ENCODE assay signal across 15 cellular contexts in the genomic region with DNA sequence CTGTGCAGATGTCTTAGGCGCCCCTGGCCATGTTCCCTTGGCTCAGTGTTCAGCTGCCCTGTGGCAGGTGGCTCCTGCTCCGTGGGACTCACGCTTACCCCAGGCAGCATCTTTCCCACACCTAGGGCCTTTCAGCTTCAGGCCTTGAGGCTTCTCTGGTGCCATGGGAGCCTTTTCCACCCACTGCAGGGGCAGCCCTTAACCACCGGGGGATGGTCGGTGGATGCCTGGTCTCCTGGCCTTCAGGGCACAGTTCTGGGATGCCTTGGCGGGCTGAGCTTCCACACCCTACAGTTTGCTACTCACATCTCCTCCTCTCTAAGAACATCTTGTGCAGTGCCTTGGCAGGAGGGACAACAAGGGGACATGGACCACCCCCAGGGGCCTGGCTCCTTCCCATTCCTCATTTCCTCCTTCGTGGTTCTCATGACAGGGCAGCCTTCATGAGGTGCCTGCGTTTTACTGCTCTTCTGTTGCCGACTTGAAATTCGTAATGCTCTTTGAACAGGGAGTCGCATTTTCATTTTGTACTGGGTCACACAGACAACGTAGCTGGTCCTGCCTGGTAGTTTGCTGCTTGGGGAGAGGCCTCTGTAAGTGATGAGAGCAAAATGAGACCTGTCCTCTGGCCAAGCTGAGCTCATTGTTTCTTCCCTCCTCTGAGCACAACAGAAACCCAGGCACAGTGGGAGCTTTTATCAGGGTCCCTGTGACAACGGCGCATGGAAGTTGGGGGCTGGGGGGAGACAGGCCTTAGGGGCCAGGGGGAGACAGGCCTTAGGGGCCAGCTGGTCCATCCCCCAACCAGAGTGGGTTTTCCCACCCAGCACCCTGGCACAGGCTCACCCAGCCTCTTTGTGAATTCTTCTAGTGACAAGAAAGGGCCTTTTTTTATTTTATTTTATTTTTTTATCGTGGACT.
DNase-seq lines count a peak whose midpoint lies in the region; ATAC-seq lines count a peak whose summit lies in the region.
"Had no signal": no experiment of that assay in that cellular context is flagged by ENCODE, and none has a peak within 500 bp of the region (broad histone marks: within the 10 kb centered on the region; RNA-seq: fewer than 3 reads in every experiment).

No MANE protein-coding gene starts in this region.

- H3K36me3 Mint-ChIP-seq in activated naive CD8-positive, alpha-beta T cell: no peaks in the 10 kb centered on the region
- H3K36me3 Mint-ChIP-seq in activated naive CD8-positive, alpha-beta T cell treated with anti-CD3 and anti-CD28 coated beads, Interleukin-2, amount 50 U/mL, for 24 hours (ENCODE audit: low read depth): no peaks in the 10 kb centered on the region
- no peaks in the 10 kb centered on the region for H3K36me3 Mint-ChIP-seq in memory B cell

- H3K9me3 Mint-ChIP-seq in activated naive CD8-positive, alpha-beta T cell (ENCODE audit: low read depth): no peaks in the 10 kb centered on the region
- H3K9me3 Mint-ChIP-seq in activated naive CD8-positive, alpha-beta T cell treated with anti-CD3 and anti-CD28 coated beads, Interleukin-2, amount 50 U/mL, for 24 hours: no peaks in the 10 kb centered on the region
- H3K9me3 Mint-ChIP-seq in memory B cell: no peaks in the 10 kb centered on the region
- H3K9me3 Mint-ChIP-seq: HFFc6; stimulated activated naive CD8-positive, alpha-beta T cell treated with anti-CD3 and anti-CD28 coated beads, Interleukin-15, Interleukin-2, amounts not matched to agents 100 ng/mL and 50 ng/mL, for 24 hours had no signal

- H3K4me3 Mint-ChIP-seq in activated naive CD8-positive, alpha-beta T cell: peak overlapping the region; percentile 45
- H3K4me3 Mint-ChIP-seq in activated naive CD8-positive, alpha-beta T cell treated with anti-CD3 and anti-CD28 coated beads, Interleukin-2, amount 50 U/mL, for 24 hours: no peak overlapping the region
- no peak overlapping the region for H3K4me3 Mint-ChIP-seq in memory B cell
- H3K4me3 Mint-ChIP-seq: HFFc6 had no signal

- peaks cover 35% of the 10 kb centered on the region for H3K4me1 Mint-ChIP-seq in activated naive CD8-positive, alpha-beta T cell (ENCODE audit: low read depth)
- peaks cover 34% of the 10 kb centered on the region for H3K4me1 Mint-ChIP-seq in activated naive CD8-positive, alpha-beta T cell treated with anti-CD3 and anti-CD28 coated beads, Interleukin-2, amount 50 U/mL, for 24 hours
- H3K4me1 Mint-ChIP-seq in memory B cell: peaks cover 24% of the 10 kb centered on the region

- no peak for ATAC-seq in activated naive CD8-positive, alpha-beta T cell treated with anti-CD3 and anti-CD28 coated beads, Interleukin-2, amount 50 U/mL, for 24 hours
- ATAC-seq in memory B cell (ENCODE audit: low read depth) (no peak), HG02852 (IDR thresholded peaks at IDR 0.05; ENCODE audit: unreplicated experiment) (no peak)

- DNase-seq in activated naive CD8-positive, alpha-beta T cell treated with anti-CD3 and anti-CD28 coated beads, Interleukin-2, amount 50 U/mL, for 24 hours: no peak
- DNase-seq in amygdala (lab: John Stamatoyannopoulos, UW) (peak in 43 of 56 donors; percentile 21 to 83 (median 56)), memory B cell (ENCODE audit: low spot score in 2 of 2) (no peak), superior temporal gyrus (ENCODE audit: extremely low spot score) (peak; percentile 84)
- no peak for DNase-seq in activated effector memory CD4-positive, alpha-beta T cell treated with Interleukin-2 at 50 U/mL for 16 hours
- DNase-seq in activated T-cell treated with anti-CD3 and anti-CD28 coated beads, Interleukin-2, amount 50 U/mL, for 48 hours: no peak
- DNase-seq: cortex of kidney; HFFc6; kidney glomerular epithelial cell; NK-92 treated with Interleukin-12 subunit alpha and Interleukin-12 subunit beta, amount 100 ng/mL, for 24 hours; sigmoid colon; SK-N-SH had no signal

- H3K27me3 Mint-ChIP-seq in activated naive CD8-positive, alpha-beta T cell: no peaks in the 10 kb centered on the region
- no peaks in the 10 kb centered on the region for H3K27me3 Mint-ChIP-seq in activated naive CD8-positive, alpha-beta T cell treated with anti-CD3 and anti-CD28 coated beads, Interleukin-2, amount 50 U/mL, for 24 hours
- peaks cover 3% of the 10 kb centered on the region for H3K27me3 Mint-ChIP-seq in memory B cell
- H3K27me3 Mint-ChIP-seq: stimulated activated naive CD8-positive, alpha-beta T cell treated with anti-CD3 and anti-CD28 coated beads, Interleukin-15, Interleukin-2, amounts not matched to agents 100 ng/mL and 50 ng/mL, for 24 hours had no signal

- peak overlapping the region; percentile 41 for H3K27ac Mint-ChIP-seq in activated naive CD8-positive, alpha-beta T cell
- no peak overlapping the region for H3K27ac Mint-ChIP-seq in activated naive CD8-positive, alpha-beta T cell treated with anti-CD3 and anti-CD28 coated beads, Interleukin-2, amount 50 U/mL, for 24 hours
- peak overlapping the region; percentile 30 for H3K27ac Mint-ChIP-seq in memory B cell
- H3K27ac Mint-ChIP-seq: HFFc6 had no signal

Comparison
In these comparisons a context has a peak if more than half of its experiments do, and no peak if none do; other contexts are left out.
1. DNase-seq: peak in amygdala (43 of 56) and superior temporal gyrus (single experiment); none in activated naive CD8-positive, alpha-beta T cell treated with anti-CD3 and anti-CD28 coated beads, Interleukin-2, amount 50 U/mL, for 24 hours (single experiment), memory B cell (0 of 2), activated effector memory CD4-positive, alpha-beta T cell treated with Interleukin-2 at 50 U/mL for 16 hours (single experiment) and activated T-cell treated with anti-CD3 and anti-CD28 coated beads, Interleukin-2, amount 50 U/mL, for 48 hours (0 of 2).